8 cellular contexts compared by ENCODE assay signal in genomic region chr1:234610582-234611152, GRCh38. TPM values are rescaled to one million over a fixed set of nuclear protein-coding genes. Genes with fewer than 3 reads are reported as not detected.
DNase-seq lines count a peak whose midpoint lies in the region; ATAC-seq and TF ChIP-seq lines count a peak whose summit lies in the region.

No MANE protein-coding gene starts in this region.

- TF ChIP-seq POLR2A in GM15510 (IDR thresholded peaks at IDR 0.05; ENCODE audit: borderline replicate concordance, extremely low read depth, insufficient read length) (peak; percentile 99), upper lobe of left lung (IDR thresholded peaks at IDR 0.05) (peak in 3 of 4 donors; percentile 94 to 100 (median 98))

- peak in 4 of 6 experiments; percentile 0 to 47 (median 39) for TF ChIP-seq CTCF in upper lobe of left lung (IDR thresholded peaks at IDR 0.05)

- H3K27me3 ChIP-seq in upper lobe of left lung: no peaks in the 10 kb centered on the region

- ATAC-seq in HG02840 (IDR thresholded peaks at IDR 0.05; ENCODE audit: low FRiP score, unreplicated experiment): peak; percentile 43
- peak; percentile 84 to 89 for ATAC-seq in upper lobe of left lung (ENCODE audit: low FRiP score in 2 of 2)

- H3K27ac ChIP-seq in adipose tissue (ENCODE audit: low read depth, low read length) (peak overlapping the region; percentile 96), upper lobe of left lung (peak overlapping the region; percentile 93 to 100 (median 99))

- no peaks in the 10 kb centered on the region for H3K9me3 ChIP-seq in upper lobe of left lung

- peaks cover 37 to 52% (median 44%) of the 10 kb centered on the region in 4 donors for H3K4me1 ChIP-seq in upper lobe of left lung

- peak overlapping the region; percentile 11 to 78 (median 55) for H3K4me3 ChIP-seq in upper lobe of left lung

- peak; percentile 79 for DNase-seq in NCI-H1436 treated with DMSO at 0.1 percent for 48 hours (lab: John Stamatoyannopoulos, UW)
- peak; percentile 86 for DNase-seq in T follicular helper cell (ENCODE audit: low read depth)
- DNase-seq in cardiac septum (ENCODE audit: low spot score): peak; percentile 97
- peak; percentile 94 for DNase-seq in pons (ENCODE audit: low spot score)
- peak; percentile 96 to 99 for DNase-seq in upper lobe of left lung

- peak in 2 of 4 donors; percentile 33 to 41 for TF ChIP-seq EP300 in upper lobe of left lung (IDR thresholded peaks at IDR 0.05)

- WGBS in adipose tissue, 3 donors: 0% methylated on average over 64 to 65 of the region's 65 CpGs
- whole genome bisulfite sequencing in upper lobe of left lung, 2 donors: 0% methylated on average over 12 to 22 of the region's 65 CpGs

- intact Hi-C loops in cardiac septum (cut with DNase I): loop anchor here (1.0 to 5.0 kb wide), 8 partner anchors 92 to 473 kb away; no protein-coding TSS in a partner anchor

- H3K36me3 ChIP-seq in upper lobe of left lung: peaks cover 0 to 20% (median 6%) of the 10 kb centered on the region in 4 donors

RNA-seq across cellular contexts. Expression of gene IRF2BP2, which starts 0.7 kb away (rescaled TPM):
- polyA plus RNA-seq in adipose tissue: 100 to 1,000 TPM in 1 of 3 donors, 10 to 100 TPM in 2; 51.2 to 135 (median 51.5) TPM
- total RNA-seq in cardiac septum: 65.6 TPM
- total RNA-seq in upper lobe of left lung: 100 to 1,000 TPM in 3 of 6 donors, 10 to 100 TPM in 3; 83.8 to 157 (median 116) TPM

Comparison
In these comparisons a context has a peak if more than half of its experiments do, and no peak if none do; other contexts are left out.
1. Peak in every context shown above with its lines: DNase-seq, ATAC-seq, H3K4me3 ChIP-seq and H3K27ac ChIP-seq.